In genomic region chr5:14223372-14223771, GRCh38 we compare ENCODE assay signal across 21 cellular contexts.
A peak's percentile ranks its signal among the peaks of the same experiment; 100 is the strongest.
DNase-seq lines count a peak whose midpoint lies in the region; ATAC-seq and TF ChIP-seq lines count a peak whose summit lies in the region.
"Had no signal": no experiment of that assay in that cellular context is flagged by ENCODE, and none has a peak within 500 bp of the region (broad histone marks: within the 10 kb centered on the region; RNA-seq: fewer than 3 reads in every experiment).

No MANE protein-coding gene starts in this region.

- TF ChIP-seq CTCF in neural progenitor cell (IDR thresholded peaks at IDR 0.05), result no peak
- no peak for TF ChIP-seq CTCF in brain microvascular endothelial cell (IDR thresholded peaks at IDR 0.05; ENCODE audit: low read depth, low read length, missing control alignments)

- H3K4me1 Mint-ChIP-seq in activated CD4-positive, alpha-beta T cell treated with anti-CD3 and anti-CD28 coated beads, Interleukin-2, amount 10 ng/mL, durations not matched to agents 24 days and 14 days, result peaks cover 11% of the 10 kb centered on the region
- peaks cover 8% of the 10 kb centered on the region for H3K4me1 Mint-ChIP-seq in central memory CD8-positive, alpha-beta T cell
- H3K4me1 Mint-ChIP-seq in neural progenitor cell, result peaks cover 39% of the 10 kb centered on the region

- H3K4me2 ChIP-seq in neural progenitor cell (peak overlapping the region; percentile 40), mesenchymal stem cell (ENCODE audit: low read length, poor library complexity, severe bottlenecking) (no peak overlapping the region)
- H3K4me2 ChIP-seq: PC-9 had no signal

- H3K4me1 ChIP-seq in neural progenitor cell, result peaks cover 50% of the 10 kb centered on the region
- peaks cover 30% of the 10 kb centered on the region for H3K4me1 ChIP-seq in mesenchymal stem cell (ENCODE audit: control insufficient read depth, insufficient read depth, low read depth, low read length)

- no peak overlapping the region for H2BK120ac ChIP-seq in mesenchymal stem cell (ENCODE audit: low read depth, low read length)

- intact Hi-C loops in activated CD4-positive, alpha-beta T cell treated with anti-CD3 and anti-CD28 coated beads, Interleukin-2, amount 10 ng/mL, durations not matched to agents 24 days and 14 days (cut with micrococcal nuclease), result no loop called here

- peaks cover 17% of the 10 kb centered on the region for H3F3A ChIP-seq in neural progenitor cell (ENCODE audit: low read depth)

- H3K79me1 ChIP-seq in mesenchymal stem cell (replicated peaks; ENCODE audit: low read length, poor library complexity, severe bottlenecking), result no peaks in the 10 kb centered on the region

- no peak overlapping the region for H3K27ac ChIP-seq in neural progenitor cell
- no peak overlapping the region for H3K27ac ChIP-seq in brain microvascular endothelial cell
- H3K27ac ChIP-seq in mesenchymal stem cell (ENCODE audit: low read length, poor library complexity, severe bottlenecking), result no peak overlapping the region
- H3K27ac ChIP-seq: coronary artery, left lung, PC-9, right atrium auricular region, vagina had no signal

- peak; percentile 61 for DNase-seq in activated CD4-positive, alpha-beta T cell treated with anti-CD3 and anti-CD28 coated beads, Interleukin-2, amount 10 ng/mL, durations not matched to agents 24 days and 14 days
- DNase-seq in activated CD4-positive, alpha-beta T cell treated with anti-CD3 and anti-CD28 coated beads for 4 hours, result no peak
- DNase-seq in MV-4-11 (lab: John Stamatoyannopoulos, UW) (peak; percentile 10), neural progenitor cell (ENCODE audit: low spot score) (no peak), brain microvascular endothelial cell (no peak), mesenchymal stem cell (no peak), C1 segment of cervical spinal cord (lab: John Stamatoyannopoulos, UW) (no peak)
- no peak for DNase-seq in central memory CD8-positive, alpha-beta T cell (ENCODE audit: low spot score in 2 of 2)
- DNase-seq: activated CD4-positive, CD25-positive, alpha-beta regulatory T cell; activated T-cell treated with anti-CD3 and anti-CD28 coated beads, Interleukin-2, amount 50 U/mL, for 4 hours; amniotic stem cell; KBM-7; left lung; NCI-H1417; NCI-H345; PC-9; stimulated activated CD4-positive, alpha-beta T cell treated with anti-CD3 and anti-CD28 coated beads, Interleukin-4, amount 100 ng/mL, for 24 hours; SW 1271 had no signal

- no peak overlapping the region for H2BK12ac ChIP-seq in mesenchymal stem cell (ENCODE audit: low read length in 2 of 2)

- H4K8ac ChIP-seq in mesenchymal stem cell (ENCODE audit: low read length), result no peak overlapping the region

- H3K27me3 ChIP-seq in neural progenitor cell (no peaks in the 10 kb centered on the region), brain microvascular endothelial cell (replicated peaks) (no peaks in the 10 kb centered on the region), mesenchymal stem cell (ENCODE audit: control insufficient read depth in 1 of 2, insufficient read depth in 1 of 2, low read length in 2 of 2) (no peaks in the 10 kb centered on the region)
- H3K27me3 ChIP-seq: left lung, right atrium auricular region, vagina had no signal

- H2BK15ac ChIP-seq in mesenchymal stem cell (ENCODE audit: low read depth, poor library complexity, severe bottlenecking), result no peak overlapping the region

- H3K18ac ChIP-seq in mesenchymal stem cell (ENCODE audit: low read depth in 1 of 2, low read length in 2 of 2), result no peak overlapping the region

- H3K79me2 ChIP-seq in neural progenitor cell (ENCODE audit: low read depth), result peaks cover 99% of the 10 kb centered on the region

- H3K14ac ChIP-seq in mesenchymal stem cell (ENCODE audit: low read length in 2 of 2), result no peak overlapping the region

- H3K9me3 ChIP-seq in neural progenitor cell (ENCODE audit: low read depth) (no peaks in the 10 kb centered on the region), mesenchymal stem cell (ENCODE audit: control insufficient read depth, low read length) (no peaks in the 10 kb centered on the region)
- H3K9me3 ChIP-seq: left lung, right atrium auricular region, vagina had no signal

- H3K4me3 ChIP-seq in neural progenitor cell (no peak overlapping the region), brain microvascular endothelial cell (ENCODE audit: low read depth, low read length) (no peak overlapping the region), mesenchymal stem cell (ENCODE audit: insufficient read depth in 1 of 2, low read depth in 1 of 2, low read length in 2 of 2) (no peak overlapping the region)
- H3K4me3 ChIP-seq: coronary artery, left lung, PC-9, right atrium auricular region, vagina had no signal

- H3K9me3 Mint-ChIP-seq in activated CD4-positive, alpha-beta T cell treated with anti-CD3 and anti-CD28 coated beads, Interleukin-2, amount 10 ng/mL, durations not matched to agents 24 days and 14 days, result no peaks in the 10 kb centered on the region
- no peaks in the 10 kb centered on the region for H3K9me3 Mint-ChIP-seq in central memory CD8-positive, alpha-beta T cell
- H3K9me3 Mint-ChIP-seq in neural progenitor cell, result peaks cover 6% of the 10 kb centered on the region

- H3K9ac ChIP-seq in neural progenitor cell (no peak overlapping the region), mesenchymal stem cell (ENCODE audit: low read length) (no peak overlapping the region)

- no peak overlapping the region for H3K23ac ChIP-seq in mesenchymal stem cell (ENCODE audit: low read length in 2 of 2)

- H2AFZ ChIP-seq in neural progenitor cell (replicated peaks), result no peak overlapping the region
- H2AFZ ChIP-seq in mesenchymal stem cell (ENCODE audit: low read depth, low read length), result no peak overlapping the region
- H2AFZ ChIP-seq: PC-9 had no signal

- 95% methylated on average over 6 of the region's 6 CpGs for WGBS in mesenchymal stem cell

- no peak overlapping the region for H3K4ac ChIP-seq in mesenchymal stem cell (ENCODE audit: low read depth in 1 of 2, low read length in 2 of 2)

- no peak overlapping the region for H2BK5ac ChIP-seq in mesenchymal stem cell (ENCODE audit: low read depth, low read length, poor library complexity, severe bottlenecking)

- ATAC-seq in central memory CD8-positive, alpha-beta T cell (replicated peaks; ENCODE audit: extremely low read depth, poor library complexity, severe bottlenecking), result no peak
- ATAC-seq: activated T-cell treated with anti-CD3 and anti-CD28 coated beads, Interleukin-2, amount 50 U/mL, for 4 hours; left lung had no signal

- no peak overlapping the region for H3K27ac Mint-ChIP-seq in activated CD4-positive, alpha-beta T cell treated with anti-CD3 and anti-CD28 coated beads, Interleukin-2, amount 10 ng/mL, durations not matched to agents 24 days and 14 days
- H3K27ac Mint-ChIP-seq in central memory CD8-positive, alpha-beta T cell (ENCODE audit: low read depth), result peak overlapping the region; percentile 35
- peak overlapping the region; percentile 46 for H3K27ac Mint-ChIP-seq in neural progenitor cell

- H3K4me3 Mint-ChIP-seq in activated CD4-positive, alpha-beta T cell treated with anti-CD3 and anti-CD28 coated beads, Interleukin-2, amount 10 ng/mL, durations not matched to agents 24 days and 14 days, result no peak overlapping the region
- peak overlapping the region; percentile 48 for H3K4me3 Mint-ChIP-seq in central memory CD8-positive, alpha-beta T cell
- H3K4me3 Mint-ChIP-seq in neural progenitor cell, result no peak overlapping the region
- H3K4me3 Mint-ChIP-seq: activated T-cell treated with anti-CD3 and anti-CD28 coated beads, Interleukin-2, amount 50 U/mL, for 4 hours had no signal

- H4K20me1 ChIP-seq in neural progenitor cell (ENCODE audit: low read depth), result peaks cover 90% of the 10 kb centered on the region

- H3K27me3 Mint-ChIP-seq in activated CD4-positive, alpha-beta T cell treated with anti-CD3 and anti-CD28 coated beads, Interleukin-2, amount 10 ng/mL, durations not matched to agents 24 days and 14 days, result peaks cover 13% of the 10 kb centered on the region
- no peaks in the 10 kb centered on the region for H3K27me3 Mint-ChIP-seq in central memory CD8-positive, alpha-beta T cell
- peaks cover 2% of the 10 kb centered on the region for H3K27me3 Mint-ChIP-seq in neural progenitor cell (ENCODE audit: insufficient read depth, low read depth)

- no peaks in the 10 kb centered on the region for H3K36me3 Mint-ChIP-seq in activated CD4-positive, alpha-beta T cell treated with anti-CD3 and anti-CD28 coated beads, Interleukin-2, amount 10 ng/mL, durations not matched to agents 24 days and 14 days (ENCODE audit: low read depth)
- peaks cover 2% of the 10 kb centered on the region for H3K36me3 Mint-ChIP-seq in central memory CD8-positive, alpha-beta T cell (ENCODE audit: insufficient read depth)
- H3K36me3 Mint-ChIP-seq in neural progenitor cell, result peaks cover 18% of the 10 kb centered on the region

- no peak overlapping the region for H2AK5ac ChIP-seq in mesenchymal stem cell (ENCODE audit: low read length, severe bottlenecking)

- H3K36me3 ChIP-seq in neural progenitor cell, result no peaks in the 10 kb centered on the region
- peaks cover 17% of the 10 kb centered on the region for H3K36me3 ChIP-seq in brain microvascular endothelial cell (replicated peaks)
- H3K36me3 ChIP-seq in mesenchymal stem cell (ENCODE audit: control insufficient read depth in 1 of 2, insufficient read depth in 2 of 2, low read depth in 1 of 2, low read length in 2 of 2), result peaks cover 15 to 18% of the 10 kb centered on the region in 2 experiments
- H3K36me3 ChIP-seq: left lung, right atrium auricular region, vagina had no signal

- in situ Hi-C loops in brain microvascular endothelial cell (cut with HindIII; ENCODE audit: low pct_ligation_motif_present, low sequenced_read_pairs), result no loop called here

- H4K91ac ChIP-seq in mesenchymal stem cell (ENCODE audit: low read length), result no peak overlapping the region

Comparison
In these comparisons a context has a peak if more than half of its experiments do, and no peak if none do; other contexts are left out.
1. DNase-seq: peak in activated CD4-positive, alpha-beta T cell treated with anti-CD3 and anti-CD28 coated beads, Interleukin-2, amount 10 ng/mL, durations not matched to agents 24 days and 14 days (single experiment) and MV-4-11 (single experiment); none in activated CD4-positive, alpha-beta T cell treated with anti-CD3 and anti-CD28 coated beads for 4 hours (0 of 2), central memory CD8-positive, alpha-beta T cell (0 of 2), neural progenitor cell (single experiment), brain microvascular endothelial cell (single experiment), mesenchymal stem cell (single experiment) and C1 segment of cervical spinal cord (0 of 14).